In genomic region chr16:87495578-87495977, GRCh38 we compare ENCODE assay signal across 15 cellular contexts.
"Had no signal": no experiment of that assay in that cellular context is flagged by ENCODE, and none has a peak within 500 bp of the region (broad histone marks: within the 10 kb centered on the region; RNA-seq: fewer than 3 reads in every experiment).

No MANE protein-coding gene starts in this region.

- H3K36me3 ChIP-seq: left ventricle myocardium inferior, prostate gland, right atrium auricular region, upper lobe of right lung had no signal

- ATAC-seq: activated CD8-positive, alpha-beta memory T cell treated with anti-CD3 and anti-CD28 coated beads, Interleukin-2, amount 10 ng/mL, durations not matched to agents 7 days and 5 days; upper lobe of right lung had no signal

- H3K27ac ChIP-seq: dorsolateral prefrontal cortex, left ventricle myocardium inferior, prostate gland, right atrium auricular region, upper lobe of right lung had no signal

- H3K9me3 ChIP-seq: left ventricle myocardium inferior, prostate gland, right atrium auricular region, upper lobe of right lung had no signal

- H3K27ac Mint-ChIP-seq: activated CD4-positive, alpha-beta memory T cell treated with anti-CD3 and anti-CD28 coated beads, Interleukin-2, amount 10 ng/mL, durations not matched to agents 7 days and 5 days; activated CD8-positive, alpha-beta memory T cell treated with anti-CD3 and anti-CD28 coated beads, Interleukin-2, amount 10 ng/mL, durations not matched to agents 7 days and 5 days; activated naive CD8-positive, alpha-beta T cell treated with anti-CD3 and anti-CD28 coated beads, Interleukin-2, amount 10 ng/mL, durations not matched to agents 7 days and 5 days; activated T-helper 2 cell treated with anti-CD3 and anti-CD28 coated beads, Interferon-gamma antibody, Interleukin-2, Interleukin-4, amounts not matched to agents 10 μg/mL and 5 μg/mL and 100 μg/mL, durations not matched to agents 14 hours and 24 hours and 36 hours; T-helper 2 cell treated with Interferon-gamma antibody and Interleukin-4, amounts not matched to agents 5 μg/mL and 100 μg/mL, for 36 hours had no signal

- DNase-seq: activated CD4-positive, alpha-beta memory T cell treated with anti-CD3 and anti-CD28 coated beads, Interleukin-2, amount 10 ng/mL, durations not matched to agents 7 days and 5 days; activated CD4-positive, alpha-beta T cell treated with anti-CD3 and anti-CD28 coated beads for 48 hours; activated CD4-positive, CD25-positive, alpha-beta regulatory T cell; activated CD8-positive, alpha-beta memory T cell treated with anti-CD3 and anti-CD28 coated beads, Interleukin-2, amount 10 ng/mL, durations not matched to agents 7 days and 5 days; activated naive CD4-positive, alpha-beta T cell treated with Interleukin-2 at 50 U/mL for 16 hours; activated naive CD8-positive, alpha-beta T cell treated with anti-CD3 and anti-CD28 coated beads, Interleukin-2, amount 10 ng/mL, durations not matched to agents 7 days and 5 days; amygdala; dorsolateral prefrontal cortex; head of caudate nucleus; left ventricle myocardium inferior; upper lobe of right lung had no signal

- H3K9me3 Mint-ChIP-seq: activated CD4-positive, alpha-beta memory T cell treated with anti-CD3 and anti-CD28 coated beads, Interleukin-2, amount 10 ng/mL, durations not matched to agents 7 days and 5 days; activated naive CD8-positive, alpha-beta T cell treated with anti-CD3 and anti-CD28 coated beads, Interleukin-2, amount 10 ng/mL, durations not matched to agents 7 days and 5 days; activated T-helper 2 cell treated with anti-CD3 and anti-CD28 coated beads, Interferon-gamma antibody, Interleukin-2, Interleukin-4, amounts not matched to agents 10 μg/mL and 5 μg/mL and 100 μg/mL, durations not matched to agents 14 hours and 24 hours and 36 hours; T-helper 2 cell treated with Interferon-gamma antibody and Interleukin-4, amounts not matched to agents 5 μg/mL and 100 μg/mL, for 36 hours had no signal

- H3K27me3 ChIP-seq: dorsolateral prefrontal cortex, right atrium auricular region, upper lobe of right lung had no signal

- H3K4me3 Mint-ChIP-seq: activated CD4-positive, alpha-beta memory T cell treated with anti-CD3 and anti-CD28 coated beads, Interleukin-2, amount 10 ng/mL, durations not matched to agents 7 days and 5 days; activated CD8-positive, alpha-beta memory T cell treated with anti-CD3 and anti-CD28 coated beads, Interleukin-2, amount 10 ng/mL, durations not matched to agents 7 days and 5 days; activated naive CD8-positive, alpha-beta T cell treated with anti-CD3 and anti-CD28 coated beads, Interleukin-2, amount 10 ng/mL, durations not matched to agents 7 days and 5 days; T-helper 2 cell treated with Interferon-gamma antibody and Interleukin-4, amounts not matched to agents 5 μg/mL and 100 μg/mL, for 36 hours had no signal

- H3K36me3 Mint-ChIP-seq: activated CD8-positive, alpha-beta memory T cell treated with anti-CD3 and anti-CD28 coated beads, Interleukin-2, amount 10 ng/mL, durations not matched to agents 7 days and 5 days; activated naive CD8-positive, alpha-beta T cell treated with anti-CD3 and anti-CD28 coated beads, Interleukin-2, amount 10 ng/mL, durations not matched to agents 7 days and 5 days had no signal

- H3K4me3 ChIP-seq: dorsolateral prefrontal cortex, left ventricle myocardium inferior, prostate gland, right atrium auricular region, upper lobe of right lung had no signal
